18 cellular contexts compared by ENCODE assay signal in genomic region chr20:4524307-4524706, GRCh38.
DNase-seq lines count a peak whose midpoint lies in the region; ATAC-seq and TF ChIP-seq lines count a peak whose summit lies in the region.
"Had no signal": no experiment of that assay in that cellular context is flagged by ENCODE, and none has a peak within 500 bp of the region (broad histone marks: within the 10 kb centered on the region; RNA-seq: fewer than 3 reads in every experiment).

No MANE protein-coding gene starts in this region.

- H3K27ac Mint-ChIP-seq in HFFc6 (no peak overlapping the region), endothelial cell (ENCODE audit: unreplicated experiment) (no peak overlapping the region)
- H3K27ac Mint-ChIP-seq: CD4-positive, alpha-beta memory T cell had no signal

- no peaks in the 10 kb centered on the region for H4K20me1 ChIP-seq in SK-N-SH (ENCODE audit: insufficient read depth)

- H3K79me2 ChIP-seq in SK-N-SH (ENCODE audit: insufficient read depth) = no peaks in the 10 kb centered on the region

- CTCF ChIA-PET in SK-N-SH (lab: Yijun Ruan, JAX) = interaction anchor here (1.0 to 1.1 kb wide), 2 partner anchors 14 to 32 kb away, joined by 3 to 4 read pairs; no protein-coding TSS in a partner anchor

- H3K9me2 ChIP-seq in SK-N-SH = no peaks in the 10 kb centered on the region

- no peaks in the 10 kb centered on the region for H3K4me1 ChIP-seq in SK-N-SH (ENCODE audit: control insufficient read depth in 1 of 2, insufficient read depth in 2 of 2, low read depth in 1 of 2, low read length in 1 of 2)
- no peaks in the 10 kb centered on the region for H3K4me1 ChIP-seq in RWPE2 (ENCODE audit: insufficient read depth, poor library complexity, severe bottlenecking)
- H3K4me1 ChIP-seq: Caco-2 had no signal

- no peak for TF ChIP-seq EP300 in SK-N-SH (IDR thresholded peaks at IDR 0.05; ENCODE audit: borderline replicate concordance in 1 of 2, low read depth in 1 of 2, low read length in 1 of 2)

- H3K4me1 Mint-ChIP-seq in HFFc6 (ENCODE audit: low read depth) (peaks cover 5% of the 10 kb centered on the region), endothelial cell (ENCODE audit: unreplicated experiment) (no peaks in the 10 kb centered on the region)
- H3K4me1 Mint-ChIP-seq: CD4-positive, alpha-beta memory T cell had no signal

- no peak for ATAC-seq in SK-N-SH treated with all-trans-retinoic acid at 6 μM for 48 hours
- ATAC-seq in RWPE2 (ENCODE audit: low read depth) = no peak

- peaks cover 0 to 3% of the 10 kb centered on the region in 2 experiments for H3K36me3 ChIP-seq in SK-N-SH (replicated peaks in 1 of 2; ENCODE audit: control insufficient read depth in 1 of 2, insufficient read depth in 2 of 2, low read length in 1 of 2)
- H3K36me3 ChIP-seq in RWPE2 (ENCODE audit: low read depth) = no peaks in the 10 kb centered on the region

- H3K36me3 Mint-ChIP-seq in HFFc6 (ENCODE audit: low read depth) = peaks cover 29% of the 10 kb centered on the region
- H3K36me3 Mint-ChIP-seq in endothelial cell (ENCODE audit: low read depth, unreplicated experiment) = no peaks in the 10 kb centered on the region

- H3K27me3 ChIP-seq in SK-N-SH (ENCODE audit: insufficient read depth) (no peaks in the 10 kb centered on the region), RWPE2 (ENCODE audit: insufficient read depth, poor library complexity, severe bottlenecking) (no peaks in the 10 kb centered on the region)

- no peak overlapping the region for H3K27ac ChIP-seq in SK-N-SH (ENCODE audit: low read depth in 2 of 2, low read length in 1 of 2)
- H3K27ac ChIP-seq in RWPE2 (ENCODE audit: poor library complexity, severe bottlenecking) = no peak overlapping the region
- H3K27ac ChIP-seq: 22Rv1, GM23248 had no signal

- H3K27me3 Mint-ChIP-seq in HFFc6 (ENCODE audit: insufficient read depth) (no peaks in the 10 kb centered on the region), endothelial cell (ENCODE audit: unreplicated experiment) (no peaks in the 10 kb centered on the region)

- DNase-seq in SK-N-SH (no peak), HFFc6 (no peak), RWPE2 (ENCODE audit: low spot score) (no peak), endothelial cell (ENCODE audit: low spot score) (no peak), SIG-M5 treated with dmso at 0.1 percent for 504 hours (lab: John Stamatoyannopoulos, UW; ENCODE audit: unreplicated experiment) (no peak), COLO829 (ENCODE audit: low spot score) (no peak), NCI-H1417 treated with DMSO at 0.1 percent for 48 hours (lab: John Stamatoyannopoulos, UW) (no peak)
- DNase-seq: ACHN; C1 segment of cervical spinal cord; Caco-2; CD4-positive, alpha-beta memory T cell; DMS153; DND-41; GM23248; H7; HCEC 1CT had no signal

- H3K9me3 ChIP-seq in SK-N-SH (peaks cover 14% of the 10 kb centered on the region), RWPE2 (ENCODE audit: severe bottlenecking) (peaks cover 5% of the 10 kb centered on the region)

- no peak overlapping the region for H3K9ac ChIP-seq in SK-N-SH
- H3K9ac ChIP-seq: GM23248 had no signal

- TF ChIP-seq CTCF in SK-N-SH (IDR thresholded peaks at IDR 0.05) (peak; percentile 25; the same call in 1 of the 2 replicates), HFFc6 (IDR thresholded peaks at IDR 0.05) (peak; percentile 59), RWPE2 (IDR thresholded peaks at IDR 0.05; ENCODE audit: poor library complexity, severe bottlenecking) (peak; percentile 8), endothelial cell (IDR thresholded peaks at IDR 0.05; ENCODE audit: unreplicated experiment) (peak; percentile 23)

- H3K4me2 ChIP-seq in SK-N-SH = no peak overlapping the region

- POLR2A ChIA-PET in SK-N-SH (lab: Yijun Ruan, JAX) = no interaction called here

- H3F3A ChIP-seq in SK-N-SH (replicated peaks; ENCODE audit: insufficient read depth) = no peaks in the 10 kb centered on the region

- H2AFZ ChIP-seq in SK-N-SH (ENCODE audit: low read depth) = no peak overlapping the region
- H2AFZ ChIP-seq: GM23248 had no signal

- no peak overlapping the region for H3K4me3 Mint-ChIP-seq in HFFc6
- H3K4me3 Mint-ChIP-seq in endothelial cell (ENCODE audit: unreplicated experiment) = no peak overlapping the region
- H3K4me3 Mint-ChIP-seq: CD4-positive, alpha-beta memory T cell had no signal

- WGBS in SK-N-SH (ENCODE audit: low lambda C conversion rate) = 56% methylated on average over 3 of the region's 3 CpGs

- TF ChIP-seq RAD21 in SK-N-SH (IDR thresholded peaks at IDR 0.05; ENCODE audit: low read length) = no peak

- H3K9me3 Mint-ChIP-seq in HFFc6 (peaks cover 18% of the 10 kb centered on the region), endothelial cell (ENCODE audit: unreplicated experiment) (no peaks in the 10 kb centered on the region)

- no peak overlapping the region for H3K4me3 ChIP-seq in SK-N-SH (ENCODE audit: low read depth in 2 of 2, low read length in 1 of 2)
- no peak overlapping the region for H3K4me3 ChIP-seq in RWPE2 (ENCODE audit: severe bottlenecking)
- H3K4me3 ChIP-seq: GM23248 had no signal

TF ChIP-seq in SK-N-SH, 30 proteins besides CTCF, POLR2A, EP300 and RAD21:
- TF ChIP-seq YY1 (IDR thresholded peaks at IDR 0.05; ENCODE audit: low read depth) (no peak), FOXJ3 (CRISPR knock-in tag; IDR thresholded peaks at IDR 0.05) (no peak), PBX3 (IDR thresholded peaks at IDR 0.05) (no peak), TCF12 (IDR thresholded peaks at IDR 0.05) (no peak), IRF3 (IDR thresholded peaks at IDR 0.05; ENCODE audit: low read depth, low read length) (no peak)
TF ChIP-seq in SK-N-SH: peak in this region for 0.

TF ChIP-seq in SK-N-SH treated with all-trans-retinoic acid at 6 μM for 48 hours, 23 proteins besides CTCF, POLR2A, EP300 and RAD21:
- TF ChIP-seq TCF4 (CRISPR knock-in tag; IDR thresholded peaks at IDR 0.05; ENCODE audit: borderline replicate concordance) (no peak), PATZ1 (CRISPR knock-in tag; IDR thresholded peaks at IDR 0.05; ENCODE audit: borderline replicate concordance) (no peak), GLIS3 (CRISPR knock-in tag; IDR thresholded peaks at IDR 0.05) (no peak), TOX (CRISPR knock-in tag; IDR thresholded peaks at IDR 0.05; ENCODE audit: borderline replicate concordance) (no peak), ZFP30 (CRISPR knock-in tag; IDR thresholded peaks at IDR 0.05) (no peak), ZNF70 (CRISPR knock-in tag; IDR thresholded peaks at IDR 0.05) (no peak), BACH2 (CRISPR knock-in tag; IDR thresholded peaks at IDR 0.05; ENCODE audit: borderline replicate concordance) (no peak), ESRRG (CRISPR knock-in tag; IDR thresholded peaks at IDR 0.05) (no peak), PPARA (CRISPR knock-in tag; IDR thresholded peaks at IDR 0.05; ENCODE audit: borderline replicate concordance) (no peak), RARB (CRISPR knock-in tag; IDR thresholded peaks at IDR 0.05) (no peak)

Comparison
In these comparisons a context has a peak if more than half of its experiments do, and no peak if none do; other contexts are left out.
1. CTCF ChIP-seq: peak in every context shown above with its lines; median percentile 59 in HFFc6; 25 in SK-N-SH; 23 in endothelial cell; 8 in RWPE2.